ENCODE assay signal across 26 cellular contexts in the genomic region with DNA sequence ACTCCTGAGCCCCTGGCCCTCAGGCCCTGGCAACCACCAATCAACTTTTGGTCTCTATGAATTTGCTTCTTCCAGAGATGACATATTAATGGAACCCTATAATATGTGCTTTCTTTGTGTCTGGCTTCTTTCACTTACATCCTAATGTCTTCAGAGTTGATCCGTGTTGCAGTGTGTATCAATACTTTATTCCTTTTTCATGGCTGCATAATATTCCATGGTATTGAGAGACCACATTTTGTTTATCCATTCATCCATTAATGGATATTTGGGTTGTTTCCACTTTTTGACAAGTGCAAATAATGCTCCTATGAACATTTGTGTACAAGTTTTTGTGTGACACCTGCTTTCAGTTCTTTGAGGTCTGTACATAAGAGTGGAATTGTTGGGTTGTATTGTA. TPM values are rescaled to one million over a fixed set of nuclear protein-coding genes. Genes with fewer than 3 reads are reported as not detected.
"Had no signal": no experiment of that assay in that cellular context is flagged by ENCODE, and none has a peak within 500 bp of the region (broad histone marks: within the 10 kb centered on the region; RNA-seq: fewer than 3 reads in every experiment).

No MANE protein-coding gene starts in this region.

- H3K27ac Mint-ChIP-seq: T-cell had no signal

- H3K4me1 Mint-ChIP-seq: T-cell had no signal

- FAIRE-seq: HTR-8/SVneo had no signal

- H3K9me3 ChIP-seq: SK-N-SH had no signal

- H3K9ac ChIP-seq: SK-N-SH had no signal

- DNase-seq: KBM-7, NCI-H1048, NCI-H1105, NCI-H1417, NCI-H1436 treated with DMSO at 0.1 percent for 48 hours, NCI-H1694, NCI-H1930, NCI-H2081, NCI-H2107, NCI-H2227 treated with DMSO at 0.1 percent for 48 hours, NCI-H524, NCI-H526 treated with DMSO at 0.1 percent for 48 hours, NCI-H748 treated with DMSO at 0.1 percent for 48 hours, PC-3, SHP77, SK-N-SH, SW 1271, T-cell had no signal

- H3K4me2 ChIP-seq: SK-N-SH had no signal

- H3K4me3 Mint-ChIP-seq: IgD-negative memory B cell, T-cell had no signal

- H3K27ac ChIP-seq: HL-60, RWPE1 had no signal

- H3K36me3 Mint-ChIP-seq: T-cell had no signal

- ATAC-seq: Panc1, PC-3, T-cell had no signal

RNA-seq across cellular contexts. Expression of gene ELFN1, which starts 43.3 kb away (rescaled TPM):
- total RNA-seq: LHCN-M2, MCF 10A, OCI-LY7 had no signal
